24 cellular contexts compared by ENCODE assay signal in genomic region chr2:99862566-99862965, GRCh38.
DNase-seq lines count a peak whose midpoint lies in the region; ATAC-seq and TF ChIP-seq lines count a peak whose summit lies in the region.
"Had no signal": no experiment of that assay in that cellular context is flagged by ENCODE, and none has a peak within 500 bp of the region (broad histone marks: within the 10 kb centered on the region; RNA-seq: fewer than 3 reads in every experiment).

No MANE protein-coding gene starts in this region.

- H3K9me3 Mint-ChIP-seq in activated CD4-positive, alpha-beta T cell treated with anti-CD3 and anti-CD28 coated beads, Interleukin-2, amount 10 ng/mL, durations not matched to agents 24 days and 14 days, result no peaks in the 10 kb centered on the region
- H3K9me3 Mint-ChIP-seq in activated B cell treated with CpG ODN at 0.5 μM for 24 hours (no peaks in the 10 kb centered on the region), T-cell (no peaks in the 10 kb centered on the region)
- no peaks in the 10 kb centered on the region for H3K9me3 Mint-ChIP-seq in activated naive CD8-positive, alpha-beta T cell treated with anti-CD3 and anti-CD28 coated beads, Interleukin-2, amount 50 U/mL, for 24 hours
- H3K9me3 Mint-ChIP-seq: activated T-cell treated with anti-CD3 and anti-CD28 coated beads, Interleukin-2, amount 50 U/mL, for 24 hours; IgD-negative memory B cell had no signal

- no peak for TF ChIP-seq POLR2A in NB4 (IDR thresholded peaks at IDR 0.05; ENCODE audit: extremely low read depth, insufficient read length)

- intact Hi-C loops in activated CD4-positive, alpha-beta T cell treated with anti-CD3 and anti-CD28 coated beads, Interleukin-2, amount 10 ng/mL, durations not matched to agents 24 days and 14 days (cut with micrococcal nuclease), result no loop called here
- intact Hi-C loops in activated B cell treated with CpG ODN at 0.5 μM for 24 hours (cut with micrococcal nuclease), result loop anchor here (10.0 kb wide), 1 partner anchor 382 kb away; no protein-coding TSS in a partner anchor

- POLR2A ChIA-PET in activated B cell treated with CpG ODN at 0.5 μM for 24 hours (lab: Charles Lee), result no interaction called here
- POLR2A ChIA-PET in T-cell (lab: Charles Lee), result interaction anchor here in 1 of 2 donors (0.6 to 0.7 kb wide), 2 partner anchors 177 to 663 kb away, joined by 3 read pairs; no protein-coding TSS in a partner anchor

- H3K4me3 Mint-ChIP-seq in activated CD4-positive, alpha-beta T cell treated with anti-CD3 and anti-CD28 coated beads, Interleukin-2, amount 10 ng/mL, durations not matched to agents 24 days and 14 days, result no peak overlapping the region
- peak overlapping the region; percentile 50 for H3K4me3 Mint-ChIP-seq in activated B cell treated with CpG ODN at 0.5 μM for 24 hours
- H3K4me3 Mint-ChIP-seq in activated naive CD8-positive, alpha-beta T cell treated with anti-CD3 and anti-CD28 coated beads, Interleukin-2, amount 50 U/mL, for 24 hours, result no peak overlapping the region
- peak overlapping the region in 1 of 3 donors; percentile 3 for H3K4me3 Mint-ChIP-seq in T-cell
- H3K4me3 Mint-ChIP-seq: activated T-cell treated with anti-CD3 and anti-CD28 coated beads, Interleukin-2, amount 50 U/mL, for 24 hours; brain had no signal

- ATAC-seq in activated B cell treated with CpG ODN at 0.5 μM for 24 hours (ENCODE audit: low read depth), result no peak
- no peak for ATAC-seq in activated naive CD8-positive, alpha-beta T cell treated with anti-CD3 and anti-CD28 coated beads, Interleukin-2, amount 50 U/mL, for 24 hours
- ATAC-seq in T-cell (replicated peaks in 1 of 4), result no peak
- ATAC-seq: A549, psoas muscle, upper lobe of right lung had no signal

- H3K4me3 ChIP-seq in NB4 (ENCODE audit: low read depth, low read length), result no peak overlapping the region
- H3K4me3 ChIP-seq: A549, adrenal gland, MG63, psoas muscle, upper lobe of right lung had no signal

- CTCF ChIA-PET in activated B cell treated with CpG ODN at 0.5 μM for 24 hours (lab: Charles Lee) (no interaction called here), T-cell (lab: Charles Lee) (no interaction called here)

- peak; percentile 37 for DNase-seq in activated CD4-positive, alpha-beta T cell treated with anti-CD3 and anti-CD28 coated beads, Interleukin-2, amount 10 ng/mL, durations not matched to agents 24 days and 14 days
- DNase-seq in activated CD4-positive, alpha-beta T cell treated with anti-CD3 and anti-CD28 coated beads, Interleukin-2, amount 50 U/mL, for 1 hour, result no peak
- DNase-seq in NB4 (ENCODE audit: low read depth) (peak; percentile 35), activated B cell treated with CpG ODN at 0.5 μM for 24 hours (no peak), Ammon's horn (ENCODE audit: low spot score) (no peak), T-cell (no peak), NCI-H2029 (lab: John Stamatoyannopoulos, UW) (no peak)
- DNase-seq in activated naive CD8-positive, alpha-beta T cell treated with anti-CD3 and anti-CD28 coated beads, Interleukin-2, amount 50 U/mL, for 24 hours, result no peak
- DNase-seq: activated gamma-delta T cell treated with Interleukin-2 at 50 U/mL for 16 hours; activated T-cell treated with anti-CD3 and anti-CD28 coated beads, Interleukin-2, amount 50 U/mL, for 24 hours; adrenal gland; effector CD8-positive, alpha-beta T cell; erythroblast; HCEC 1CT; head of caudate nucleus; MG63; NCI-H1694; NCI-H2171; NCI-H526; psoas muscle; upper lobe of right lung had no signal

- no peak overlapping the region for H3K27ac Mint-ChIP-seq in activated CD4-positive, alpha-beta T cell treated with anti-CD3 and anti-CD28 coated beads, Interleukin-2, amount 10 ng/mL, durations not matched to agents 24 days and 14 days
- H3K27ac Mint-ChIP-seq in activated B cell treated with CpG ODN at 0.5 μM for 24 hours (peak overlapping the region; percentile 51), T-cell (peak overlapping the region in 1 of 2 donors; percentile 11)
- H3K27ac Mint-ChIP-seq in activated naive CD8-positive, alpha-beta T cell treated with anti-CD3 and anti-CD28 coated beads, Interleukin-2, amount 50 U/mL, for 24 hours, result no peak overlapping the region
- H3K27ac Mint-ChIP-seq: activated T-cell treated with anti-CD3 and anti-CD28 coated beads, Interleukin-2, amount 50 U/mL, for 24 hours; IgD-negative memory B cell had no signal

- no peaks in the 10 kb centered on the region for H3K36me3 Mint-ChIP-seq in activated CD4-positive, alpha-beta T cell treated with anti-CD3 and anti-CD28 coated beads, Interleukin-2, amount 10 ng/mL, durations not matched to agents 24 days and 14 days (ENCODE audit: low read depth)
- H3K36me3 Mint-ChIP-seq in activated B cell treated with CpG ODN at 0.5 μM for 24 hours (ENCODE audit: low read depth), result peaks cover 39% of the 10 kb centered on the region
- H3K36me3 Mint-ChIP-seq in activated naive CD8-positive, alpha-beta T cell treated with anti-CD3 and anti-CD28 coated beads, Interleukin-2, amount 50 U/mL, for 24 hours (ENCODE audit: low read depth), result no peaks in the 10 kb centered on the region
- H3K36me3 Mint-ChIP-seq in T-cell, result peaks cover under 1% of the 10 kb centered on the region

- peaks cover 8% of the 10 kb centered on the region for H3K4me1 Mint-ChIP-seq in activated CD4-positive, alpha-beta T cell treated with anti-CD3 and anti-CD28 coated beads, Interleukin-2, amount 10 ng/mL, durations not matched to agents 24 days and 14 days
- peaks cover 75% of the 10 kb centered on the region for H3K4me1 Mint-ChIP-seq in activated B cell treated with CpG ODN at 0.5 μM for 24 hours
- peaks cover 25% of the 10 kb centered on the region for H3K4me1 Mint-ChIP-seq in activated naive CD8-positive, alpha-beta T cell treated with anti-CD3 and anti-CD28 coated beads, Interleukin-2, amount 50 U/mL, for 24 hours
- peaks cover 21 to 34% (median 27%) of the 10 kb centered on the region in 3 donors for H3K4me1 Mint-ChIP-seq in T-cell

- H3K27me3 Mint-ChIP-seq in activated CD4-positive, alpha-beta T cell treated with anti-CD3 and anti-CD28 coated beads, Interleukin-2, amount 10 ng/mL, durations not matched to agents 24 days and 14 days, result no peaks in the 10 kb centered on the region
- H3K27me3 Mint-ChIP-seq in activated B cell treated with CpG ODN at 0.5 μM for 24 hours (no peaks in the 10 kb centered on the region), T-cell (no peaks in the 10 kb centered on the region)
- no peaks in the 10 kb centered on the region for H3K27me3 Mint-ChIP-seq in activated naive CD8-positive, alpha-beta T cell treated with anti-CD3 and anti-CD28 coated beads, Interleukin-2, amount 50 U/mL, for 24 hours
- H3K27me3 Mint-ChIP-seq: brain, IgD-negative memory B cell had no signal

- TF ChIP-seq CTCF in NB4 (IDR thresholded peaks at IDR 0.05; ENCODE audit: low read depth, low read length) (no peak), activated B cell treated with CpG ODN at 0.5 μM for 24 hours (IDR thresholded peaks at IDR 0.05) (no peak)

Comparison
In these comparisons a context has a peak if more than half of its experiments do, and no peak if none do; other contexts are left out.
1. DNase-seq: peak in activated CD4-positive, alpha-beta T cell treated with anti-CD3 and anti-CD28 coated beads, Interleukin-2, amount 10 ng/mL, durations not matched to agents 24 days and 14 days (single experiment) and NB4 (single experiment); none in activated CD4-positive, alpha-beta T cell treated with anti-CD3 and anti-CD28 coated beads, Interleukin-2, amount 50 U/mL, for 1 hour (single experiment), activated B cell treated with CpG ODN at 0.5 μM for 24 hours (single experiment), activated naive CD8-positive, alpha-beta T cell treated with anti-CD3 and anti-CD28 coated beads, Interleukin-2, amount 50 U/mL, for 24 hours (single experiment), Ammon's horn (single experiment), T-cell (0 of 34) and NCI-H2029 (single experiment).